16 cellular contexts compared by ENCODE assay signal in genomic region chr17:38421224-38421841, GRCh38. TPM values are rescaled to one million over a fixed set of nuclear protein-coding genes. Genes with fewer than 3 reads are reported as not detected.
DNase-seq lines count a peak whose midpoint lies in the region; ATAC-seq and TF ChIP-seq lines count a peak whose summit lies in the region.
"Had no signal": no experiment of that assay in that cellular context is flagged by ENCODE, and none has a peak within 500 bp of the region (broad histone marks: within the 10 kb centered on the region; RNA-seq: fewer than 3 reads in every experiment).

No MANE protein-coding gene starts in this region.

- no peak overlapping the region for H3K9ac ChIP-seq in SK-N-SH

- H3K4me2 ChIP-seq in SK-N-SH: peak overlapping the region; percentile 37; the same call in 1 of the 2 replicates

- no peaks in the 10 kb centered on the region for H3K9me3 Mint-ChIP-seq in mesothelial cell of epicardium
- no peaks in the 10 kb centered on the region for H3K9me3 Mint-ChIP-seq in natural killer cell
- no peaks in the 10 kb centered on the region for H3K9me3 Mint-ChIP-seq in CD4-positive, alpha-beta T cell
- H3K9me3 Mint-ChIP-seq: central memory CD8-positive, alpha-beta T cell; immature natural killer cell; T-helper 1 cell treated with Interleukin-12 subunit alpha and Interleukin-12 subunit beta and Interleukin-4 antibody, amounts not matched to agents 30 μg/mL and 1 μg/mL, for 36 hours had no signal

- no peak for DNase-seq in SK-N-SH
- peak; percentile 41 for DNase-seq in epidermal melanocyte (ENCODE audit: insufficient read length, low spot score)
- peak; percentile 71 to 82 for DNase-seq in mesothelial cell of epicardium (ENCODE audit: low spot score in 2 of 2, unreplicated experiment in 2 of 2)
- DNase-seq in activated CD4-positive, CD25-positive, alpha-beta regulatory T cell treated with anti-CD3 and anti-CD28 coated beads, Interleukin-2, amount 50 U/mL, for 72 hours: no peak
- DNase-seq in natural killer cell: no peak
- no peak for DNase-seq in CD4-positive, alpha-beta T cell
- DNase-seq: ACHN; activated CD8-positive, alpha-beta memory T cell treated with anti-CD3 and anti-CD28 coated beads, Interleukin-2, amount 50 U/mL, for 48 hours; immature natural killer cell; KG1; NCI-H748 treated with DMSO at 0.1 percent for 48 hours had no signal

- intact Hi-C loops in natural killer cell (cut with micrococcal nuclease): no loop called here
- intact Hi-C loops in CD4-positive, alpha-beta T cell (cut with DNase I, micrococcal nuclease): no loop called here

- no peaks in the 10 kb centered on the region for H3K27me3 ChIP-seq in SK-N-SH (ENCODE audit: insufficient read depth)
- peaks cover 57% of the 10 kb centered on the region for H3K27me3 ChIP-seq in CD4-positive, alpha-beta T cell (ENCODE audit: control insufficient read depth, insufficient read depth, low read length)

- TF ChIP-seq CTCF in SK-N-SH (IDR thresholded peaks at IDR 0.05) (no peak), mesothelial cell of epicardium (IDR thresholded peaks at IDR 0.05; ENCODE audit: unreplicated experiment) (no peak), natural killer cell (IDR thresholded peaks at IDR 0.05) (no peak)
- no peak for TF ChIP-seq CTCF in CD4-positive, alpha-beta T cell (IDR thresholded peaks at IDR 0.05)

- POLR2A ChIA-PET in SK-N-SH (lab: Yijun Ruan, JAX): interaction anchor here (0.6 kb wide), 1 partner anchor 246 kb away, joined by 3 read pairs; no protein-coding TSS in a partner anchor
- POLR2A ChIA-PET in CD4-positive, alpha-beta T cell (lab: Charles Lee): no interaction called here

- H2AFZ ChIP-seq in SK-N-SH (ENCODE audit: low read depth): no peak overlapping the region

- H3K9me3 ChIP-seq in SK-N-SH: no peaks in the 10 kb centered on the region
- H3K9me3 ChIP-seq in CD4-positive, alpha-beta T cell (ENCODE audit: control insufficient read depth, low read length): no peaks in the 10 kb centered on the region
- H3K9me3 ChIP-seq: prostate gland had no signal

- H3K79me2 ChIP-seq in SK-N-SH (ENCODE audit: insufficient read depth): peaks cover 4% of the 10 kb centered on the region

- H3K27ac Mint-ChIP-seq in mesothelial cell of epicardium (peak overlapping the region; percentile 85), natural killer cell (no peak overlapping the region)
- H3K27ac Mint-ChIP-seq in CD4-positive, alpha-beta T cell: no peak overlapping the region
- H3K27ac Mint-ChIP-seq: immature natural killer cell; T-helper 1 cell treated with Interleukin-12 subunit alpha and Interleukin-12 subunit beta and Interleukin-4 antibody, amounts not matched to agents 30 μg/mL and 1 μg/mL, for 36 hours had no signal

- H4K20me1 ChIP-seq in SK-N-SH (ENCODE audit: insufficient read depth): no peaks in the 10 kb centered on the region

- 69% methylated on average over 14 of the region's 14 CpGs for whole genome bisulfite sequencing in SK-N-SH (ENCODE audit: low lambda C conversion rate)

- no peak for TF ChIP-seq RAD21 in SK-N-SH (IDR thresholded peaks at IDR 0.05; ENCODE audit: low read length)

- peaks cover 4% of the 10 kb centered on the region for H3F3A ChIP-seq in SK-N-SH (replicated peaks; ENCODE audit: insufficient read depth)

- H3K4me3 Mint-ChIP-seq in mesothelial cell of epicardium (peak overlapping the region; percentile 37), natural killer cell (no peak overlapping the region)
- no peak overlapping the region for H3K4me3 Mint-ChIP-seq in CD4-positive, alpha-beta T cell
- H3K4me3 Mint-ChIP-seq: central memory CD8-positive, alpha-beta T cell; T-helper 1 cell treated with Interleukin-12 subunit alpha and Interleukin-12 subunit beta and Interleukin-4 antibody, amounts not matched to agents 30 μg/mL and 1 μg/mL, for 36 hours had no signal

- peaks cover 34% of the 10 kb centered on the region for H3K27me3 Mint-ChIP-seq in mesothelial cell of epicardium (ENCODE audit: low read depth)
- H3K27me3 Mint-ChIP-seq in natural killer cell (ENCODE audit: low read depth in 2 of 2): peaks cover 39 to 48% of the 10 kb centered on the region in 2 donors
- H3K27me3 Mint-ChIP-seq in CD4-positive, alpha-beta T cell: peaks cover 86% of the 10 kb centered on the region

- no peaks in the 10 kb centered on the region for H3K36me3 ChIP-seq in SK-N-SH (replicated peaks in 1 of 2; ENCODE audit: control insufficient read depth in 1 of 2, insufficient read depth in 2 of 2, low read length in 1 of 2)
- H3K36me3 ChIP-seq: prostate gland had no signal

- CTCF ChIA-PET in SK-N-SH (lab: Yijun Ruan, JAX): interaction anchor here (0.8 to 16.7 kb wide), 8 partner anchors 19 to 247 kb away, joined by 3 to 423 read pairs (median 4); partner anchors contain the start of genes GPR179 and SOCS7
- CTCF ChIA-PET in CD4-positive, alpha-beta T cell (lab: Charles Lee): no interaction called here

- H3K27ac ChIP-seq in SK-N-SH (ENCODE audit: low read depth in 2 of 2, low read length in 1 of 2): peak overlapping the region in 1 of 2 experiments; percentile 59; a peak in 2 of 4 replicates
- H3K27ac ChIP-seq in CD4-positive, alpha-beta T cell (ENCODE audit: low read depth, low read length): no peak overlapping the region

- no peak overlapping the region for H3K4me3 ChIP-seq in SK-N-SH (ENCODE audit: low read depth in 2 of 2, low read length in 1 of 2)
- H3K4me3 ChIP-seq: prostate gland had no signal

- H3K9me2 ChIP-seq in SK-N-SH: no peaks in the 10 kb centered on the region

- H3K4me1 Mint-ChIP-seq in mesothelial cell of epicardium: peaks cover 51% of the 10 kb centered on the region
- H3K4me1 Mint-ChIP-seq in natural killer cell: peaks cover 5 to 18% of the 10 kb centered on the region in 2 donors
- H3K4me1 Mint-ChIP-seq in CD4-positive, alpha-beta T cell (ENCODE audit: low read depth): peaks cover 5% of the 10 kb centered on the region

- no peak; the same call in 2 of the 3 replicates for ATAC-seq in SK-N-SH treated with all-trans-retinoic acid at 6 μM for 48 hours
- no peak for ATAC-seq in HG03108 (IDR thresholded peaks at IDR 0.05; ENCODE audit: unreplicated experiment)
- no peak for ATAC-seq in natural killer cell
- ATAC-seq in CD4-positive, alpha-beta T cell (ENCODE audit: poor library complexity): no peak

- peaks cover 17 to 56% of the 10 kb centered on the region in 2 experiments; a peak in 2 of 4 replicates for H3K4me1 ChIP-seq in SK-N-SH (ENCODE audit: control insufficient read depth in 1 of 2, insufficient read depth in 2 of 2, low read depth in 1 of 2, low read length in 1 of 2)
- H3K4me1 ChIP-seq: prostate gland had no signal

- H3K36me3 Mint-ChIP-seq in mesothelial cell of epicardium (no peaks in the 10 kb centered on the region), natural killer cell (no peaks in the 10 kb centered on the region)
- H3K36me3 Mint-ChIP-seq in CD4-positive, alpha-beta T cell (ENCODE audit: low read depth): no peaks in the 10 kb centered on the region
- H3K36me3 Mint-ChIP-seq: immature natural killer cell had no signal

- no peak for TF ChIP-seq EP300 in SK-N-SH (IDR thresholded peaks at IDR 0.05; ENCODE audit: borderline replicate concordance in 1 of 2, low read depth in 1 of 2, low read length in 1 of 2)

TF ChIP-seq in SK-N-SH, 30 proteins besides CTCF, POLR2A, EP300 and RAD21:
- TF ChIP-seq USF2 (IDR thresholded peaks at IDR 0.05; ENCODE audit: borderline replicate concordance, low read depth, low read length): no peak
TF ChIP-seq in SK-N-SH: peak in this region for 0.

TF ChIP-seq in SK-N-SH treated with all-trans-retinoic acid at 6 μM for 48 hours, 23 proteins besides CTCF, POLR2A, EP300 and RAD21:
- TF ChIP-seq SNAI2 (CRISPR knock-in tag; IDR thresholded peaks at IDR 0.05): no peak
- no peak for TF ChIP-seq CSDC2 (CRISPR knock-in tag; IDR thresholded peaks at IDR 0.05)
- TF ChIP-seq CSRNP3 (CRISPR knock-in tag; IDR thresholded peaks at IDR 0.05): no peak

RNA-seq across cellular contexts. Expression of gene ARHGAP23, which starts 6.9 kb away (rescaled TPM):
- polyA plus RNA-seq in SK-N-SH (2012; rRNA removed): 10.6 and 19.2 TPM in 2 replicates
- polyA plus RNA-seq in SK-N-SH (2012; cell fraction: cytosol; rRNA removed): 14.2 and 19.1 TPM in 2 replicates
- polyA plus RNA-seq in SK-N-SH (2012; cell fraction: nucleus; rRNA removed): 31.5 and 36.7 TPM in 2 replicates
- total RNA-seq in mesothelial cell of epicardium (86.7 to 89.1 TPM (median 87.2 TPM) in 3 replicates), natural killer cell (1 to 10 TPM in 2 of 3 donors, under 1 TPM in 1; 0.19 to 1.8 (median 1.7) TPM)
- total RNA-seq in CD4-positive, alpha-beta T cell: under 1 TPM in 1 of 2 experiments, not detected in 1; 0.73 TPM
- polyA plus RNA-seq: immature natural killer cell had no signal

Comparison
In these comparisons a context has a peak if more than half of its experiments do, and no peak if none do; other contexts are left out.
1. DNase-seq: peak in epidermal melanocyte (single experiment) and mesothelial cell of epicardium (2 of 2); none in SK-N-SH (single experiment), activated CD4-positive, CD25-positive, alpha-beta regulatory T cell treated with anti-CD3 and anti-CD28 coated beads, Interleukin-2, amount 50 U/mL, for 72 hours (single experiment), natural killer cell (single experiment) and CD4-positive, alpha-beta T cell (0 of 10).
2. RNA of gene ARHGAP23, which starts 6.9 kb away (total RNA-seq): 86.7 to 89.1 TPM in mesothelial cell of epicardium; 0.19 to 1.8 TPM in natural killer cell and 0.73 TPM in CD4-positive, alpha-beta T cell; every median in the first group is over 10 times any median in the second.